24 cellular contexts compared by ENCODE assay signal in genomic region chr12:128612150-128612850, GRCh38.
"Had no signal": no experiment of that assay in that cellular context is flagged by ENCODE, and none has a peak within 500 bp of the region (broad histone marks: within the 10 kb centered on the region; RNA-seq: fewer than 3 reads in every experiment).

No MANE protein-coding gene starts in this region.

- ATAC-seq: activated CD8-positive, alpha-beta memory T cell treated with anti-CD3 and anti-CD28 coated beads, Interleukin-2, amount 10 ng/mL, durations not matched to agents 7 days and 5 days; body of pancreas; T-helper 17 cell had no signal

- FAIRE-seq: RCC 7860 had no signal

- H3K27ac ChIP-seq: body of pancreas had no signal

- H3K9me3 ChIP-seq: body of pancreas had no signal

- H3K4me1 Mint-ChIP-seq: activated B cell treated with CpG ODN at 0.5 μM for 24 hours; activated CD4-positive, alpha-beta T cell treated with anti-CD3 and anti-CD28 coated beads, Interleukin-2, amount 10 ng/mL, durations not matched to agents 24 days and 14 days; activated CD8-positive, alpha-beta memory T cell treated with anti-CD3 and anti-CD28 coated beads, Interleukin-2, amount 10 ng/mL, durations not matched to agents 7 days and 5 days; activated naive CD4-positive, alpha-beta T cell treated with anti-CD3 and anti-CD28 coated beads, Interleukin-2, amount 50 U/mL, for 24 hours; T-helper 17 cell had no signal

- H3K4me3 ChIP-seq: body of pancreas had no signal

- H3K36me3 Mint-ChIP-seq: activated CD8-positive, alpha-beta memory T cell treated with anti-CD3 and anti-CD28 coated beads, Interleukin-2, amount 10 ng/mL, durations not matched to agents 7 days and 5 days; activated naive CD4-positive, alpha-beta T cell treated with anti-CD3 and anti-CD28 coated beads, Interleukin-2, amount 50 U/mL, for 24 hours had no signal

- H3K4me3 Mint-ChIP-seq: activated B cell treated with CpG ODN at 0.5 μM for 24 hours; activated CD4-positive, alpha-beta T cell treated with anti-CD3 and anti-CD28 coated beads, Interleukin-2, amount 10 ng/mL, durations not matched to agents 24 days and 14 days; activated CD8-positive, alpha-beta memory T cell treated with anti-CD3 and anti-CD28 coated beads, Interleukin-2, amount 10 ng/mL, durations not matched to agents 7 days and 5 days; activated naive CD4-positive, alpha-beta T cell treated with anti-CD3 and anti-CD28 coated beads, Interleukin-2, amount 50 U/mL, for 24 hours; activated T-cell treated with anti-CD3 and anti-CD28 coated beads, Interleukin-2, amount 50 U/mL, for 24 hours; activated T-helper 1 cell treated with anti-CD3 and anti-CD28 coated beads, Interleukin-12 subunit alpha, Interleukin-12 subunit beta, Interleukin-2, Interleukin-4 antibody, amounts not matched to agents 30 ng/mL and 10 ng/mL and 1 ng/mL, durations not matched to agents 14 hours and 24 hours and 36 hours; T-helper 17 cell had no signal

- H3K27ac Mint-ChIP-seq: activated B cell treated with CpG ODN at 0.5 μM for 24 hours; activated CD4-positive, alpha-beta T cell treated with anti-CD3 and anti-CD28 coated beads, Interleukin-2, amount 10 ng/mL, durations not matched to agents 24 days and 14 days; activated CD8-positive, alpha-beta memory T cell treated with anti-CD3 and anti-CD28 coated beads, Interleukin-2, amount 10 ng/mL, durations not matched to agents 7 days and 5 days; activated naive CD4-positive, alpha-beta T cell treated with anti-CD3 and anti-CD28 coated beads, Interleukin-2, amount 50 U/mL, for 24 hours; activated T-cell treated with anti-CD3 and anti-CD28 coated beads, Interleukin-2, amount 50 U/mL, for 24 hours; activated T-helper 1 cell treated with anti-CD3 and anti-CD28 coated beads, Interleukin-12 subunit alpha, Interleukin-12 subunit beta, Interleukin-2, Interleukin-4 antibody, amounts not matched to agents 30 ng/mL and 10 ng/mL and 1 ng/mL, durations not matched to agents 14 hours and 24 hours and 36 hours; T-helper 17 cell had no signal

- H3K9me3 Mint-ChIP-seq: activated B cell treated with CpG ODN at 0.5 μM for 24 hours; activated naive CD4-positive, alpha-beta T cell treated with anti-CD3 and anti-CD28 coated beads, Interleukin-2, amount 50 U/mL, for 24 hours; activated T-cell treated with anti-CD3 and anti-CD28 coated beads, Interleukin-2, amount 50 U/mL, for 24 hours; activated T-helper 1 cell treated with anti-CD3 and anti-CD28 coated beads, Interleukin-12 subunit alpha, Interleukin-12 subunit beta, Interleukin-2, Interleukin-4 antibody, amounts not matched to agents 30 ng/mL and 10 ng/mL and 1 ng/mL, durations not matched to agents 14 hours and 24 hours and 36 hours had no signal

- H3K27me3 Mint-ChIP-seq: activated CD4-positive, alpha-beta T cell treated with anti-CD3 and anti-CD28 coated beads, Interleukin-2, amount 10 ng/mL, durations not matched to agents 24 days and 14 days; activated CD8-positive, alpha-beta memory T cell treated with anti-CD3 and anti-CD28 coated beads, Interleukin-2, amount 10 ng/mL, durations not matched to agents 7 days and 5 days; activated naive CD4-positive, alpha-beta T cell treated with anti-CD3 and anti-CD28 coated beads, Interleukin-2, amount 50 U/mL, for 24 hours; activated T-cell treated with anti-CD3 and anti-CD28 coated beads, Interleukin-2, amount 50 U/mL, for 24 hours; T-helper 17 cell had no signal

- H3K4me1 ChIP-seq: body of pancreas had no signal

- DNase-seq: activated B cell treated with CpG ODN at 0.5 μM for 24 hours; activated CD4-positive, alpha-beta T cell treated with anti-CD3 and anti-CD28 coated beads for 1 hour; activated CD4-positive, alpha-beta T cell treated with anti-CD3 and anti-CD28 coated beads, Interleukin-2, amount 10 ng/mL, durations not matched to agents 24 days and 14 days; activated CD4-positive, alpha-beta T cell treated with anti-CD3 and anti-CD28 coated beads, Interleukin-2, amount 50 U/mL, for 48 hours; activated CD8-positive, alpha-beta memory T cell treated with anti-CD3 and anti-CD28 coated beads, Interleukin-2, amount 10 ng/mL, durations not matched to agents 7 days and 5 days; activated effector memory CD4-positive, alpha-beta T cell treated with Interleukin-2 at 50 U/mL for 16 hours; activated naive CD4-positive, alpha-beta T cell; activated T-cell treated with anti-CD3 and anti-CD28 coated beads, Interleukin-2, amount 50 U/mL, for 24 hours; aorta; body of pancreas; Kasumi-1; KBM-7; NCI-H1105 treated with DMSO at 0.1 percent for 48 hours; NCI-H1436 treated with DMSO at 0.1 percent for 48 hours; NCI-H187; NCI-H2081; NCI-H446; NCI-H524; SIG-M5; T-helper 17 cell; T-helper 9 cell had no signal

- H3K27me3 ChIP-seq: body of pancreas had no signal
